20 cellular contexts compared by ENCODE assay signal in genomic region chr3:71358243-71358642, GRCh38.
DNase-seq lines count a peak whose midpoint lies in the region; ATAC-seq lines count a peak whose summit lies in the region.
"Had no signal": no experiment of that assay in that cellular context is flagged by ENCODE, and none has a peak within 500 bp of the region (broad histone marks: within the 10 kb centered on the region; RNA-seq: fewer than 3 reads in every experiment).

No MANE protein-coding gene starts in this region.

- no peak for DNase-seq in activated CD4-positive, CD25-positive, alpha-beta regulatory T cell treated with anti-CD3 and anti-CD28 coated beads, Interleukin-2, amount 50 U/mL, for 72 hours
- DNase-seq in memory B cell (ENCODE audit: low spot score in 2 of 2) (no peak), NCI-H128 (lab: John Stamatoyannopoulos, UW; ENCODE audit: unreplicated experiment) (no peak), SHP77 treated with DMSO at 0.1 percent for 48 hours (lab: John Stamatoyannopoulos, UW) (no peak), DMS79 (lab: John Stamatoyannopoulos, UW) (no peak)
- DNase-seq: activated CD4-positive, alpha-beta T cell treated with anti-CD3 and anti-CD28 coated beads, Interleukin-2, amount 50 U/mL, for 4 hours; activated gamma-delta T cell treated with Interleukin-2 at 50 U/mL for 16 hours; dermis blood vessel endothelial cell; DMS53; left ventricle myocardium inferior; NCI-H2081; NCI-H524; pancreas; sigmoid colon; tibial artery had no signal

- peak overlapping the region; percentile 88 for H3K4me3 Mint-ChIP-seq in memory B cell
- H3K4me3 Mint-ChIP-seq: brain, GM23338 had no signal

- peak overlapping the region; percentile 93 for H3K27ac Mint-ChIP-seq in memory B cell
- H3K27ac Mint-ChIP-seq: GM23338 had no signal

- H3K27me3 Mint-ChIP-seq in memory B cell, result no peaks in the 10 kb centered on the region

- H3K36me3 Mint-ChIP-seq in memory B cell, result peaks cover 8% of the 10 kb centered on the region

- peak; percentile 45 to 48 for ATAC-seq in activated CD4-positive, CD25-positive, alpha-beta regulatory T cell treated with anti-CD3 and anti-CD28 coated beads, Interleukin-2, amount 50 U/mL, for 24 hours
- ATAC-seq in GM18858 (IDR thresholded peaks at IDR 0.05; ENCODE audit: unreplicated experiment) (peak; percentile 32), HG03565 (IDR thresholded peaks at IDR 0.05; ENCODE audit: unreplicated experiment) (peak; percentile 44), memory B cell (ENCODE audit: low read depth) (no peak)
- ATAC-seq: GM23338, pancreas had no signal

- no peaks in the 10 kb centered on the region for H3K9me3 Mint-ChIP-seq in memory B cell
- H3K9me3 Mint-ChIP-seq: brain, GM23338 had no signal

- H3K4me1 Mint-ChIP-seq in memory B cell, result peaks cover 56% of the 10 kb centered on the region
- H3K4me1 Mint-ChIP-seq: GM23338 had no signal
